ENCODE assay signal across 1 cellular context in the genomic region with DNA sequence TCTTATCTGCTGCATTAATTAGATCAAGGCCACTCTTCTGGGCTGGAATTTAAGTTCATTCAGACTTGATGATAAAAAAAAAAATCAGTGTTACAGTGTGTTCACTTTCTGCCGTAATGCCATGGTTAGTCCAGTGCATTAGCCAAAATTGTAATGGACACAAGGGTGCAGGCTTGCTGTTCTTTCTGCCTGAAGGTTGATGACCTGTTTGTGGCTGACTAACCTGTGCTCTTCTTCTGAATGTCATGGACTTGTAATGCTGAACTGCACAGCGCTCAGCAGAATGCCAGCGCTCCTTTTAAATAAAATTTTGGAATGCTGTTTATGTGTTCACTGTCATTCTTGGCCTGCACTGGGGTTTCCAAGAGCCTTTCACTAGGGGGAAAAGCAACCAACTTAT.
TF ChIP-seq lines count a peak whose summit lies in the region.

No MANE protein-coding gene starts in this region.

TF ChIP-seq in A549, 52 proteins besides CTCF, POLR2A, EP300 and RAD21 (continued from another document):
- TF ChIP-seq HOXB5 (CRISPR knock-in tag; IDR thresholded peaks at IDR 0.05) (no peak), HDAC2 (IDR thresholded peaks at IDR 0.05) (no peak), FOSL2 (IDR thresholded peaks at IDR 0.05) (no peak), FOSL2 (CRISPR knock-in tag; IDR thresholded peaks at IDR 0.05) (no peak), SREBF2 (IDR thresholded peaks at IDR 0.05) (no peak), HOXB13 (CRISPR knock-in tag; IDR thresholded peaks at IDR 0.05; ENCODE audit: low read depth) (no peak), RARB (CRISPR knock-in tag; IDR thresholded peaks at IDR 0.05) (no peak), EHMT2 (IDR thresholded peaks at IDR 0.05; ENCODE audit: low read depth) (no peak)
- TF ChIP-seq, protein P1, sequence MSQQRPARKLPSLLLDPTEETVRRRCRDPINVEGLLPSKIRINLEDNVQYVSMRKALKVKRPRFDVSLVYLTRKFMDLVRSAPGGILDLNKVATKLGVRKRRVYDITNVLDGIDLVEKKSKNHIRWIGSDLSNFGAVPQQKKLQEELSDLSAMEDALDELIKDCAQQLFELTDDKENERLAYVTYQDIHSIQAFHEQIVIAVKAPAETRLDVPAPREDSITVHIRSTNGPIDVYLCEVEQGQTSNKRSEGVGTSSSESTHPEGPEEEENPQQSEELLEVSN (IDR thresholded peaks at IDR 0.05; ENCODE audit: borderline replicate concordance, low read depth) = no peak
TF ChIP-seq in A549: peak in this region for 0.
